Comparison of ENCODE assay signal across 17 cellular contexts in genomic region chr9:69637801-69638200, GRCh38. TPM values are rescaled to one million over a fixed set of nuclear protein-coding genes. Genes with fewer than 3 reads are reported as not detected.
DNase-seq lines count a peak whose midpoint lies in the region; ATAC-seq, FAIRE-seq and TF ChIP-seq lines count a peak whose summit lies in the region.
"Had no signal": no experiment of that assay in that cellular context is flagged by ENCODE, and none has a peak within 500 bp of the region (broad histone marks: within the 10 kb centered on the region; RNA-seq: fewer than 3 reads in every experiment).

No MANE protein-coding gene starts in this region.

- H3K27me3 ChIP-seq in endothelial cell of umbilical vein (ENCODE audit: control insufficient read depth in 2 of 2, insufficient read depth in 2 of 2, low read length in 2 of 2) (no peaks in the 10 kb centered on the region), spleen (replicated peaks in 1 of 7) (no peaks in the 10 kb centered on the region), upper lobe of right lung (no peaks in the 10 kb centered on the region), sigmoid colon (no peaks in the 10 kb centered on the region)

- no peaks in the 10 kb centered on the region for H3K79me2 ChIP-seq in endothelial cell of umbilical vein (ENCODE audit: control insufficient read depth, insufficient read depth, low read length)

- no peaks in the 10 kb centered on the region for H3K9me1 ChIP-seq in endothelial cell of umbilical vein (replicated peaks; ENCODE audit: control insufficient read depth, extremely low read depth, insufficient read depth, low read length)

- no peak overlapping the region for H2AFZ ChIP-seq in endothelial cell of umbilical vein (ENCODE audit: low read depth, low read length)

- no peak overlapping the region for H3K9ac ChIP-seq in endothelial cell of umbilical vein (replicated peaks; ENCODE audit: extremely low read depth, insufficient read depth, low read length)

- no TSS peak for BruUV-seq in endothelial cell of umbilical vein (replicated peaks; lab: Mats Ljungman, UMichigan)

- H4K20me1 ChIP-seq in endothelial cell of umbilical vein (replicated peaks; ENCODE audit: control insufficient read depth, extremely low read depth, insufficient read depth, low read length), result no peaks in the 10 kb centered on the region

- H3K4me1 ChIP-seq in endothelial cell of umbilical vein (ENCODE audit: control insufficient read depth, extremely low read depth, insufficient read depth, low read length) (peaks cover 9% of the 10 kb centered on the region), spleen (no peaks in the 10 kb centered on the region), upper lobe of right lung (no peaks in the 10 kb centered on the region), sigmoid colon (no peaks in the 10 kb centered on the region)

- H3K9me3 ChIP-seq in endothelial cell of umbilical vein (replicated peaks; ENCODE audit: control insufficient read depth, insufficient read depth, low read length), result no peaks in the 10 kb centered on the region
- no peaks in the 10 kb centered on the region for H3K9me3 ChIP-seq in spleen
- no peaks in the 10 kb centered on the region for H3K9me3 ChIP-seq in upper lobe of right lung
- H3K9me3 ChIP-seq in sigmoid colon, result peaks cover 0 to 2% (median 0%) of the 10 kb centered on the region in 4 donors

- CTCF ChIA-PET in endothelial cell of umbilical vein (lab: Charles Lee), result interaction anchor here (1.2 to 1.9 kb wide), 3 partner anchors 10 to 33 kb away, joined by 3 to 5 read pairs (median 5); no protein-coding TSS in a partner anchor

- peak overlapping the region; percentile 53 for H3K27ac ChIP-seq in endothelial cell of umbilical vein (ENCODE audit: insufficient read depth, low read depth, low read length)
- no peak overlapping the region for H3K27ac ChIP-seq in spleen
- no peak overlapping the region for H3K27ac ChIP-seq in upper lobe of right lung
- H3K27ac ChIP-seq in sigmoid colon, result no peak overlapping the region
- H3K27ac ChIP-seq: C4-2B had no signal

- TF ChIP-seq EP300 in sigmoid colon (IDR thresholded peaks at IDR 0.05), result no peak

- POLR2A ChIA-PET in endothelial cell of umbilical vein (lab: Charles Lee), result no interaction called here

- DNase-seq in Daoy (ENCODE audit: low read depth) (peak; percentile 34), RCC 7860 (ENCODE audit: low spot score) (peak; percentile 21), endothelial cell of umbilical vein (ENCODE audit: low read depth, low spot score) (peak; percentile 16), myocyte (ENCODE audit: low read depth) (peak; percentile 80), spleen (no peak), upper lobe of right lung (no peak), GM19240 (ENCODE audit: insufficient read length, low spot score) (no peak), sigmoid colon (no peak)
- DNase-seq: activated CD4-positive, alpha-beta T cell treated with anti-CD3 and anti-CD28 coated beads for 36 hours; activated T-cell treated with anti-CD3 and anti-CD28 coated beads, Interleukin-2, amount 50 U/mL, for 48 hours; aorta; endodermal cell; Karpas-422; NCI-H2029 treated with DMSO at 0.1 percent for 48 hours; stimulated activated CD4-positive, alpha-beta T cell treated with anti-CD3 and anti-CD28 coated beads, Interleukin-4, amount 100 ng/mL, for 24 hours; stimulated activated naive CD4-positive, alpha-beta T cell treated with Interleukin-2 at 50 U/mL for 16 hours had no signal

- no peak for TF ChIP-seq POLR2A in endothelial cell of umbilical vein (IDR thresholded peaks at IDR 0.05; ENCODE audit: low read depth, low read length)
- TF ChIP-seq POLR2A in spleen (IDR thresholded peaks at IDR 0.05), result no peak
- TF ChIP-seq POLR2A in sigmoid colon (IDR thresholded peaks at IDR 0.05), result no peak

- dilution Hi-C loops in endothelial cell of umbilical vein (cut with MboI; ENCODE audit: extremely low pct_ligation_motif_present, low sequenced_read_pairs), result no loop called here

- no peak for ATAC-seq in upper lobe of right lung
- ATAC-seq: activated CD4-positive, alpha-beta T cell treated with anti-CD3 and anti-CD28 coated beads for 36 hours had no signal

- TF ChIP-seq CTCF in endothelial cell of umbilical vein (IDR thresholded peaks at IDR 0.05; ENCODE audit: extremely low read depth in 1 of 2, insufficient read depth in 1 of 2, low read depth in 1 of 2, low read length in 2 of 2) (no peak), spleen (IDR thresholded peaks at IDR 0.05 in 8 of 11, conservative IDR thresholded peaks at IDR 0.05 in 3 of 11) (no peak), upper lobe of right lung (IDR thresholded peaks at IDR 0.05) (no peak), sigmoid colon (IDR thresholded peaks at IDR 0.05) (no peak)

- intact Hi-C loops in endothelial cell of umbilical vein (cut with micrococcal nuclease), result no loop called here
- intact Hi-C loops in spleen (cut with DNase I; ENCODE audit: low total_unique reads), result no loop called here
- intact Hi-C loops in upper lobe of right lung (cut with DNase I), result no loop called here
- intact Hi-C loops in sigmoid colon (cut with DNase I), result no loop called here

- peak overlapping the region; percentile 47 for H3K4me2 ChIP-seq in endothelial cell of umbilical vein (ENCODE audit: insufficient read depth, low read length)

- FAIRE-seq in RCC 7860 (lab: Jason Lieb, UNC), result peak; percentile 23
- FAIRE-seq in endothelial cell of umbilical vein (lab: Jason Lieb, UNC), result no peak

- H3K36me3 ChIP-seq in endothelial cell of umbilical vein (ENCODE audit: control insufficient read depth in 2 of 2, extremely low read depth in 1 of 2, insufficient read depth in 2 of 2, low read length in 2 of 2) (no peaks in the 10 kb centered on the region), spleen (no peaks in the 10 kb centered on the region), upper lobe of right lung (no peaks in the 10 kb centered on the region), sigmoid colon (no peaks in the 10 kb centered on the region)

- H3K4me3 ChIP-seq in endothelial cell of umbilical vein (replicated peaks in 1 of 3; ENCODE audit: insufficient read depth in 1 of 3, low read depth in 1 of 3, low read length in 3 of 3), result no peak overlapping the region
- H3K4me3 ChIP-seq in spleen, result no peak overlapping the region
- H3K4me3 ChIP-seq in upper lobe of right lung, result no peak overlapping the region
- H3K4me3 ChIP-seq in sigmoid colon, result no peak overlapping the region

TF ChIP-seq in endothelial cell of umbilical vein, 7 proteins besides CTCF, POLR2A, EP300 and RAD21:
- TF ChIP-seq POLR2AphosphoS5 (IDR thresholded peaks at IDR 0.05; ENCODE audit: insufficient read depth, low read depth, low read length) (no peak), GATA2 (IDR thresholded peaks at IDR 0.05; ENCODE audit: insufficient read depth, insufficient read length, low read depth, low read length) (no peak), MYC (IDR thresholded peaks at IDR 0.05; ENCODE audit: low read depth, low read length) (no peak), EZH2 (IDR thresholded peaks at IDR 0.05; ENCODE audit: borderline replicate concordance, low read depth, low read length, severe bottlenecking) (no peak), JUN (IDR thresholded peaks at IDR 0.05; ENCODE audit: borderline replicate concordance, insufficient read depth, insufficient read length, low read depth) (peak; percentile 77), FOS (IDR thresholded peaks at IDR 0.05; ENCODE audit: borderline replicate concordance, insufficient read depth, low read length) (peak; percentile 33)

RNA-seq across cellular contexts. Expression of gene APBA1, which starts 34.4 kb away (rescaled TPM):
- total RNA-seq in Daoy (2014; rRNA removed; shearing (Covaris generic)), result 1.7 and 6.7 TPM in 2 replicates
- 11.3 and 11.4 TPM in 2 replicates for total RNA-seq in endothelial cell of umbilical vein
- 5.0 and 6.1 TPM in 2 replicates for polyA plus RNA-seq in endothelial cell of umbilical vein
- polyA plus RNA-seq in endothelial cell of umbilical vein (2011; cell fraction: cytosol; rRNA removed), result 5.6 and 6.8 TPM in 2 replicates
- polyA plus RNA-seq in endothelial cell of umbilical vein (2011; cell fraction: nucleus; rRNA removed), result 12.9 and 15.3 TPM in 2 replicates
- 1.00 and 1.1 TPM in 2 replicates for polyA plus RNA-seq in endothelial cell of umbilical vein (2012)
- 15.0 and 22.4 TPM in 2 replicates for polyA minus RNA-seq in endothelial cell of umbilical vein
- polyA minus RNA-seq in endothelial cell of umbilical vein (2011; cell fraction: cytosol; rRNA and poly(A)+ RNA removed), result not detected
- polyA minus RNA-seq in endothelial cell of umbilical vein (2011; cell fraction: nucleus; rRNA and poly(A)+ RNA removed), result 23.0 and 30.8 TPM in 2 replicates
- 2.9 and 4.0 TPM in 2 replicates for total RNA-seq in myocyte
- polyA plus RNA-seq in myocyte (2012), result 4.8 TPM
- 10 to 100 TPM in 6 of 7 donors, 1 to 10 TPM in 1; 9.1 to 28.2 (median 17.7) TPM for total RNA-seq in spleen
- 1 to 10 TPM in 1 of 3 donors, under 1 TPM in 2; 0.41 to 2.1 (median 0.64) TPM for polyA plus RNA-seq in spleen
- 6.2 TPM for total RNA-seq in upper lobe of right lung
- total RNA-seq in sigmoid colon, result 1 to 10 TPM; 4.2 to 6.7 (median 5.5) TPM
- 1 to 10 TPM; 1.7 to 3.0 (median 2.3) TPM for polyA plus RNA-seq in sigmoid colon

Comparison
In these comparisons a context has a peak if more than half of its experiments do, and no peak if none do; other contexts are left out.
1. DNase-seq: peak in Daoy (single experiment), RCC 7860 (single experiment), endothelial cell of umbilical vein (single experiment) and myocyte (single experiment); none in spleen (single experiment), upper lobe of right lung (single experiment), GM19240 (single experiment) and sigmoid colon (single experiment).